ENCODE assay signal across 9 cellular contexts in genomic region chr1:59316497-59317128, GRCh38. TPM values are rescaled to one million over a fixed set of nuclear protein-coding genes. Genes with fewer than 3 reads are reported as not detected.
DNase-seq lines count a peak whose midpoint lies in the region; ATAC-seq and TF ChIP-seq lines count a peak whose summit lies in the region.
"Had no signal": no experiment of that assay in that cellular context is flagged by ENCODE, and none has a peak within 500 bp of the region (broad histone marks: within the 10 kb centered on the region; RNA-seq: fewer than 3 reads in every experiment).

No MANE protein-coding gene starts in this region.

- H3K4me3 Mint-ChIP-seq in CD4-positive, alpha-beta memory T cell, result peak overlapping the region in 6 of 8 donors; percentile 27 to 60 (median 54)
- H3K4me3 Mint-ChIP-seq in naive thymus-derived CD8-positive, alpha-beta T cell, result peak overlapping the region in 3 of 10 donors; percentile 14 to 75 (median 33)

- H2AFZ ChIP-seq in osteoblast (ENCODE audit: low read length), result peak overlapping the region; percentile 48

- no peaks in the 10 kb centered on the region for H3K36me3 Mint-ChIP-seq in CD4-positive, alpha-beta memory T cell
- peaks cover 1 to 4% (median 4%) of the 10 kb centered on the region in 3 donors for H3K36me3 Mint-ChIP-seq in naive thymus-derived CD8-positive, alpha-beta T cell

- H3K4me1 ChIP-seq in CD4-positive, alpha-beta memory T cell (ENCODE audit: insufficient read depth, low read length), result no peaks in the 10 kb centered on the region
- peaks cover 7% of the 10 kb centered on the region for H3K4me1 ChIP-seq in endocrine pancreas (ENCODE audit: control insufficient read depth, insufficient read depth, low read length)
- peaks cover 15% of the 10 kb centered on the region for H3K4me1 ChIP-seq in osteoblast (ENCODE audit: insufficient read depth, low read length)

- no peak overlapping the region for H3K27ac ChIP-seq in CD4-positive, alpha-beta memory T cell (ENCODE audit: low read depth, low read length)
- H3K27ac ChIP-seq in osteoblast (ENCODE audit: low read depth, low read length), result no peak overlapping the region

- H3K36me3 ChIP-seq in CD4-positive, alpha-beta memory T cell (ENCODE audit: insufficient read depth, low read length), result no peaks in the 10 kb centered on the region
- no peaks in the 10 kb centered on the region for H3K36me3 ChIP-seq in endocrine pancreas (ENCODE audit: control insufficient read depth, insufficient read depth, low read length)
- no peaks in the 10 kb centered on the region for H3K36me3 ChIP-seq in osteoblast (ENCODE audit: insufficient read depth, low read length)

- POLR2A ChIA-PET in CD4-positive, alpha-beta memory T cell (lab: Charles Lee; ENCODE audit: partially characterized antibody), result interaction anchor here (0.7 kb wide), 1 partner anchor 21 kb away, joined by 3 read pairs; no protein-coding TSS in a partner anchor
- POLR2A ChIA-PET in naive thymus-derived CD8-positive, alpha-beta T cell (lab: Charles Lee), result no interaction called here

- CTCF ChIA-PET in CD4-positive, alpha-beta memory T cell (lab: Charles Lee; ENCODE audit: partially characterized antibody), result no interaction called here

- peaks cover 1 to 2% of the 10 kb centered on the region in 2 donors for H3K27me3 Mint-ChIP-seq in CD4-positive, alpha-beta memory T cell
- no peaks in the 10 kb centered on the region for H3K27me3 Mint-ChIP-seq in naive thymus-derived CD8-positive, alpha-beta T cell

- peak overlapping the region in 2 of 7 donors; percentile 8 to 15 for H3K27ac Mint-ChIP-seq in CD4-positive, alpha-beta memory T cell
- H3K27ac Mint-ChIP-seq in naive thymus-derived CD8-positive, alpha-beta T cell, result peak overlapping the region in 2 of 10 donors; percentile 12 to 18

- H3K27me3 ChIP-seq in CD4-positive, alpha-beta memory T cell (ENCODE audit: insufficient read depth, low read length), result no peaks in the 10 kb centered on the region
- no peaks in the 10 kb centered on the region for H3K27me3 ChIP-seq in endocrine pancreas (ENCODE audit: control insufficient read depth, insufficient read depth, low read length)
- no peaks in the 10 kb centered on the region for H3K27me3 ChIP-seq in osteoblast (ENCODE audit: insufficient read depth, low read length)

- H3K4me2 ChIP-seq in osteoblast (ENCODE audit: insufficient read depth, low read length), result peak overlapping the region; percentile 64

- no peak overlapping the region for H3K4me3 ChIP-seq in CD4-positive, alpha-beta memory T cell (ENCODE audit: low read length in 2 of 2)
- H3K4me3 ChIP-seq in endocrine pancreas (ENCODE audit: control insufficient read depth, insufficient read depth, low read length) (peak overlapping the region; percentile 59), osteoblast (ENCODE audit: insufficient read depth, low read length) (peak overlapping the region; percentile 49)

- peak overlapping the region; percentile 1 for H3K9ac ChIP-seq in endocrine pancreas (ENCODE audit: control insufficient read depth, insufficient read depth, low read length)

- peak; percentile 63 for ATAC-seq in HG02981 (IDR thresholded peaks at IDR 0.05; ENCODE audit: unreplicated experiment)
- ATAC-seq in naive thymus-derived CD8-positive, alpha-beta T cell, result no peak

- TF ChIP-seq CTCF in osteoblast (IDR thresholded peaks at IDR 0.05; ENCODE audit: extremely low read depth, low read depth, low read length), result no peak

- no peak for DNase-seq in CD4-positive, alpha-beta memory T cell
- no peak for DNase-seq in osteoblast (ENCODE audit: insufficient read length, low spot score, missing footprints)
- DNase-seq in activated T-cell treated with anti-CD3 and anti-CD28 coated beads, Interleukin-2, amount 50 U/mL, for 48 hours, result no peak
- no peak for DNase-seq in activated CD8-positive, alpha-beta memory T cell treated with anti-CD3 and anti-CD28 coated beads, Interleukin-2, amount 50 U/mL, for 48 hours
- no peak for DNase-seq in naive thymus-derived CD8-positive, alpha-beta T cell
- DNase-seq in NCI-H146 treated with DMSO at 0.1 percent for 48 hours (lab: John Stamatoyannopoulos, UW; ENCODE audit: unreplicated experiment), result no peak
- DNase-seq: NCI-H1092 treated with DMSO at 0.1 percent for 48 hours had no signal

- H3K9me3 Mint-ChIP-seq in CD4-positive, alpha-beta memory T cell, result peaks cover 0 to 2% (median 0%) of the 10 kb centered on the region in 8 donors
- peaks cover 0 to 7% (median 0%) of the 10 kb centered on the region in 9 donors for H3K9me3 Mint-ChIP-seq in naive thymus-derived CD8-positive, alpha-beta T cell

- H3K79me2 ChIP-seq in osteoblast (ENCODE audit: insufficient read depth, low read length), result no peaks in the 10 kb centered on the region

- no peaks in the 10 kb centered on the region for H4K20me1 ChIP-seq in osteoblast (ENCODE audit: insufficient read depth, low read length)

- intact Hi-C loops in CD4-positive, alpha-beta memory T cell (cut with micrococcal nuclease), result no loop called here

- H3K9me3 ChIP-seq in CD4-positive, alpha-beta memory T cell (ENCODE audit: control insufficient read depth in 1 of 2, low read length in 2 of 2), result no peaks in the 10 kb centered on the region
- no peaks in the 10 kb centered on the region for H3K9me3 ChIP-seq in endocrine pancreas (ENCODE audit: control insufficient read depth, low read length)
- no peaks in the 10 kb centered on the region for H3K9me3 ChIP-seq in osteoblast (ENCODE audit: low read depth, low read length)

- peaks cover 0 to 7% (median 5%) of the 10 kb centered on the region in 4 donors for H3K4me1 Mint-ChIP-seq in CD4-positive, alpha-beta memory T cell
- peaks cover 9 to 28% (median 16%) of the 10 kb centered on the region in 4 donors for H3K4me1 Mint-ChIP-seq in naive thymus-derived CD8-positive, alpha-beta T cell

RNA-seq across cellular contexts. Expression of gene FGGY, which starts 19.7 kb away (rescaled TPM):
- 1 to 10 TPM; 5.3 to 8.8 TPM for total RNA-seq in CD4-positive, alpha-beta memory T cell
- polyA plus RNA-seq in CD4-positive, alpha-beta memory T cell, result 1 to 10 TPM; 1.8 to 2.0 TPM
- 17.1 and 24.6 TPM in 2 replicates for total RNA-seq in osteoblast
- 10 to 100 TPM in 1 of 2 experiments, 1 to 10 TPM in 1; 9.6 to 11.1 TPM for total RNA-seq in naive thymus-derived CD8-positive, alpha-beta T cell
- polyA plus RNA-seq in naive thymus-derived CD8-positive, alpha-beta T cell, result 1 to 10 TPM; 5.7 to 6.4 (median 5.8) TPM

Comparison
In these comparisons a context has a peak if more than half of its experiments do, and no peak if none do; other contexts are left out.
1. H3K4me3 ChIP-seq: peak in endocrine pancreas (single experiment) and osteoblast (single experiment); none in CD4-positive, alpha-beta memory T cell (0 of 2).